In the genomic region with DNA sequence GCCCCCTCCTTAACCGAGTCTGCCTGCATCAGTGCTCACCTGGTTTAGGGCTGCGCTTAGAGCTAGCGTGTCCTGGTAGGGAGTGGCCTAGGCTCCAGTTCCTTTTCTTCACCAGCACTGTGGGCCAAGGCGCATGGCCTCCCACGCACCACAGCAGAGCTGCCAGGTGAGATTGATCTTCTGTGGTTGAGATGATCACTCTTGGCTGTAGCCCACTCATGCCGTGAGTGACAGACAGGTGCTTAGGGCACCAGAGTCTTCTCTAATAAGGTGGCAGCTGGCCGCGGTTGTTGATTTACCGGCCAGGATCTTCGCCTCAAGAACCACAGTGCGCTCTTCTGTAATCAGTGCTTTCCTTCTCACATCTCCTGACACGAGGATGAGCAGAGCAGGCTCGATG, we compare ENCODE assay signal across 20 cellular contexts.
A peak's percentile ranks its signal among the peaks of the same experiment; 100 is the strongest.
DNase-seq lines count a peak whose midpoint lies in the region; ATAC-seq and TF ChIP-seq lines count a peak whose summit lies in the region.
"Had no signal": no experiment of that assay in that cellular context is flagged by ENCODE, and none has a peak within 500 bp of the region (broad histone marks: within the 10 kb centered on the region; RNA-seq: fewer than 3 reads in every experiment).

No MANE protein-coding gene starts in this region.

- no peaks in the 10 kb centered on the region for H3K27me3 ChIP-seq in prostate gland (replicated peaks; ENCODE audit: insufficient read depth)
- H3K27me3 ChIP-seq: BE2C, SJCRH30 had no signal

- no peaks in the 10 kb centered on the region for H3K9me3 ChIP-seq in prostate gland
- H3K9me3 ChIP-seq: BE2C, SJCRH30 had no signal

- DNase-seq in DMS53 (lab: John Stamatoyannopoulos, UW): peak; percentile 20
- DNase-seq in DMS53 treated with DMSO at 0.1 percent for 48 hours (lab: John Stamatoyannopoulos, UW; ENCODE audit: unreplicated experiment): no peak
- DNase-seq in NCI-H82 (lab: John Stamatoyannopoulos, UW): peak; percentile 80
- peak; percentile 69 for DNase-seq in left kidney (ENCODE audit: low read depth, low spot score)
- no peak for DNase-seq in NCI-H1930 (lab: John Stamatoyannopoulos, UW)
- DNase-seq in germinal center (ENCODE audit: low spot score): no peak
- DNase-seq in prostate gland (ENCODE audit: low spot score): no peak
- DNase-seq: 8988T; BE2C; CD8-positive, alpha-beta T cell; GM23248; Kasumi-1; MM.1S; NCI-H1092 treated with DMSO at 0.1 percent for 48 hours; NCI-H187 treated with DMSO at 0.1 percent for 48 hours; NCI-H526; SJCRH30; T-helper 17 cell had no signal

- no peak overlapping the region for H3K4me3 ChIP-seq in prostate gland
- H3K4me3 ChIP-seq: GM23248, SJCRH30 had no signal

- H3K27ac ChIP-seq in prostate gland: no peak overlapping the region
- H3K27ac ChIP-seq: GM23248, RWPE1, SJCRH30 had no signal

- ATAC-seq in HG02870 (IDR thresholded peaks at IDR 0.05; ENCODE audit: unreplicated experiment): peak; percentile 58
- ATAC-seq: CD8-positive, alpha-beta T cell; T-helper 17 cell had no signal

- no peak for TF ChIP-seq POLR2A in prostate gland (IDR thresholded peaks at IDR 0.05)

- intact Hi-C loops in prostate gland (cut with DNase I): no loop called here

- H3K4me1 ChIP-seq in prostate gland (replicated peaks): no peaks in the 10 kb centered on the region
- H3K4me1 ChIP-seq: BE2C, SJCRH30 had no signal

- H3K36me3 ChIP-seq in prostate gland: no peaks in the 10 kb centered on the region
- H3K36me3 ChIP-seq: BE2C had no signal

- no peak for TF ChIP-seq CTCF in prostate gland (IDR thresholded peaks at IDR 0.05)

- 76% methylated on average over 13 of the region's 13 CpGs for WGBS in prostate gland

Comparison
In these comparisons a context has a peak if more than half of its experiments do, and no peak if none do; other contexts are left out.
1. DNase-seq: peak in DMS53 (single experiment), NCI-H82 (single experiment) and left kidney (single experiment); none in DMS53 treated with DMSO at 0.1 percent for 48 hours (single experiment), NCI-H1930 (0 of 2), germinal center (single experiment) and prostate gland (single experiment).